11 cellular contexts compared by ENCODE assay signal in the genomic region with DNA sequence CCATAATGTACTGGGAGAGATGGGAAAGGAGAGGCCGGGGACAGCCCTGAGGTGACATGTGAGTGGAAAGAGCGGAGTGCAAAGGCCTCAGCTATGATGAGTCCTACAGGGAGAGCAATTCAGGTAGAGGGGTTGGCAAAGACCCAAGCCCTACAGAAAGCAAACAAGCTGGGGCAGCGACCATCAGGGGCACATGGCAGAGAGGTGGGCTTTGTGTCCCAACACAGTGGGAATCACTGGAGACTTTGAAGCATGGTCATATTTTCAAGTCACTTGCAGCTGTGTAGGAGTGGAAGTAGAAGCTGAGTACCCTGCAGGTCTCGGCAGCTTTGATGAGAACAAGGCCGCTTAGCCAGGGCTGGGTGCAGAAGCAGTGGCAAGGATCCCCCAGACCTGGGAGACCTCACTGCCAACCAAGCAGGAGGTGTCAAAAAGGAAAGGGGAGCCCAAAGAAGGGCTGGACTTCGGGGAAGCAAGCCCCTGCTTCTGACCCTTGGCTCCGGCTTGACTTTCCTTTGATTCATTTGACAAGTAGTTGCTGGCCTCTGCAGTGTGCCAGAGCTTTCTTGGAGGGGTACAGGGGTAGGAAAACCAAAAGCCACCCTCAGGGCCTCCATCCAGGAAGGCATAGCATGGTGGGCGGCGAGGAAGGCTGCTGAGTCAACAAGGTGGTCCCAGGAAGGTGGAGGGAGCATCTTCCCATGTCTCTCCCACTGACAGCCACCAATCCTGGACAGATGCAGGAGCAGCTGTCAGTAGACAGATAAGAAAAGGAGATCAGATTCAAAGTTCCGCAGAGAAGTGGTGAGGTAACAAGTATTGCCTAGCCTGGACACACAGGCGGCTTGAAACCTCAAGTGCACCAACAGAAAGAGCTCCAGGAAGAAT. TPM values are rescaled to one million over a fixed set of nuclear protein-coding genes. Genes with fewer than 3 reads are reported as not detected.
DNase-seq lines count a peak whose midpoint lies in the region; ATAC-seq, FAIRE-seq and TF ChIP-seq lines count a peak whose summit lies in the region.
"Had no signal": no experiment of that assay in that cellular context is flagged by ENCODE, and none has a peak within 500 bp of the region (broad histone marks: within the 10 kb centered on the region; RNA-seq: fewer than 3 reads in every experiment).

No MANE protein-coding gene starts in this region.

- ATAC-seq in activated B cell treated with CpG ODN at 0.5 μM for 24 hours (ENCODE audit: low read depth) (no peak), HG03439 (IDR thresholded peaks at IDR 0.05; ENCODE audit: unreplicated experiment) (no peak)

- no peaks in the 10 kb centered on the region for H3K27me3 ChIP-seq in Caco-2 (replicated peaks; ENCODE audit: control insufficient read depth, insufficient read depth, low read length)
- no peaks in the 10 kb centered on the region for H3K27me3 ChIP-seq in CD4-positive, alpha-beta memory T cell (ENCODE audit: insufficient read depth, low read length)
- H3K27me3 ChIP-seq: ascending aorta had no signal

- no peak overlapping the region for H3K27ac ChIP-seq in CD4-positive, alpha-beta memory T cell (ENCODE audit: low read depth, low read length)
- H3K27ac ChIP-seq: ascending aorta had no signal

- peaks cover 12% of the 10 kb centered on the region for H3K4me1 Mint-ChIP-seq in Caco-2 (ENCODE audit: low read depth, unreplicated experiment)
- H3K4me1 Mint-ChIP-seq in activated B cell treated with CpG ODN at 0.5 μM for 24 hours = peaks cover 70% of the 10 kb centered on the region
- H3K4me1 Mint-ChIP-seq in neural crest cell = peaks cover 23% of the 10 kb centered on the region
- peaks cover 13 to 39% (median 26%) of the 10 kb centered on the region in 4 donors for H3K4me1 Mint-ChIP-seq in CD4-positive, alpha-beta memory T cell

- H3K4me1 ChIP-seq in Caco-2 = peaks cover 13% of the 10 kb centered on the region
- H3K4me1 ChIP-seq in CD4-positive, alpha-beta memory T cell (ENCODE audit: insufficient read depth, low read length) = peaks cover 20% of the 10 kb centered on the region

- peak; percentile 60 for FAIRE-seq in GM12891 (lab: Jason Lieb, UNC)

- H3K4me3 ChIP-seq in Caco-2 (ENCODE audit: low read depth, low read length) = no peak overlapping the region
- H3K4me3 ChIP-seq in CD4-positive, alpha-beta memory T cell (ENCODE audit: low read length in 2 of 2) = no peak overlapping the region
- H3K4me3 ChIP-seq: ascending aorta had no signal

- no peak for DNase-seq in Caco-2
- DNase-seq in GM12891 (ENCODE audit: insufficient read length, low spot score) = no peak
- DNase-seq in activated B cell treated with CpG ODN at 0.5 μM for 24 hours = no peak
- DNase-seq in neural crest cell (ENCODE audit: low read depth, low spot score) = no peak
- no peak for DNase-seq in CD4-positive, alpha-beta memory T cell
- DNase-seq in SHP77 (lab: John Stamatoyannopoulos, UW) = no peak
- DNase-seq: DMS153, NCI-H187 treated with DMSO at 0.1 percent for 48 hours had no signal

- H3K36me3 Mint-ChIP-seq in Caco-2 (ENCODE audit: insufficient read depth, unreplicated experiment) = peaks cover 67% of the 10 kb centered on the region
- H3K36me3 Mint-ChIP-seq in activated B cell treated with CpG ODN at 0.5 μM for 24 hours (ENCODE audit: low read depth) = peaks cover 23% of the 10 kb centered on the region
- peaks cover 2% of the 10 kb centered on the region for H3K36me3 Mint-ChIP-seq in neural crest cell (ENCODE audit: low read depth)
- H3K36me3 Mint-ChIP-seq in CD4-positive, alpha-beta memory T cell = peaks cover 4 to 7% of the 10 kb centered on the region in 2 donors

- no peaks in the 10 kb centered on the region for H3K9me3 Mint-ChIP-seq in Caco-2 (ENCODE audit: unreplicated experiment)
- no peaks in the 10 kb centered on the region for H3K9me3 Mint-ChIP-seq in activated B cell treated with CpG ODN at 0.5 μM for 24 hours
- no peaks in the 10 kb centered on the region for H3K9me3 Mint-ChIP-seq in neural crest cell
- peaks cover 0 to 1% (median 0%) of the 10 kb centered on the region in 8 donors for H3K9me3 Mint-ChIP-seq in CD4-positive, alpha-beta memory T cell

- intact Hi-C loops in Caco-2 (cut with micrococcal nuclease; ENCODE audit: unreplicated experiment) = no loop called here
- intact Hi-C loops in activated B cell treated with CpG ODN at 0.5 μM for 24 hours (cut with micrococcal nuclease) = loop anchor here (1.0 kb wide), 1 partner anchor 8 kb away; no protein-coding TSS in a partner anchor
- intact Hi-C loops in CD4-positive, alpha-beta memory T cell (cut with micrococcal nuclease) = no loop called here

- H3K27me3 Mint-ChIP-seq in Caco-2 (ENCODE audit: insufficient read depth, unreplicated experiment) (peaks cover 3% of the 10 kb centered on the region), activated B cell treated with CpG ODN at 0.5 μM for 24 hours (no peaks in the 10 kb centered on the region), neural crest cell (ENCODE audit: low read depth) (peaks cover 31% of the 10 kb centered on the region)
- H3K27me3 Mint-ChIP-seq in CD4-positive, alpha-beta memory T cell = no peaks in the 10 kb centered on the region

- H3K9me3 ChIP-seq in Caco-2 = no peaks in the 10 kb centered on the region
- H3K9me3 ChIP-seq in CD4-positive, alpha-beta memory T cell (ENCODE audit: control insufficient read depth in 1 of 2, low read length in 2 of 2) = no peaks in the 10 kb centered on the region
- H3K9me3 ChIP-seq: ascending aorta had no signal

- POLR2A ChIA-PET in Caco-2 (lab: Charles Lee) = interaction anchor here (0.5 kb wide), 1 partner anchor 932 kb away, joined by 3 read pairs; a partner anchor contains a TSS
- POLR2A ChIA-PET in activated B cell treated with CpG ODN at 0.5 μM for 24 hours (lab: Charles Lee) = interaction anchor here (0.6 to 6.0 kb wide), 10 partner anchors 7 to 305 kb away, joined by 3 to 55 read pairs (median 4); a partner anchor contains a TSS
- POLR2A ChIA-PET in CD4-positive, alpha-beta memory T cell (lab: Charles Lee; ENCODE audit: partially characterized antibody) = interaction anchor here (0.7 to 8.1 kb wide), 8 partner anchors 8 to 493 kb away, joined by 3 to 119 read pairs (median 5); a partner anchor contains a TSS

- TF ChIP-seq CTCF in Caco-2 (IDR thresholded peaks at IDR 0.05; ENCODE audit: insufficient read depth in 1 of 2, low read depth in 1 of 2, low read length in 1 of 2, severe bottlenecking in 1 of 2, unreplicated experiment in 1 of 2) (no peak), activated B cell treated with CpG ODN at 0.5 μM for 24 hours (IDR thresholded peaks at IDR 0.05) (no peak), neural crest cell (conservative IDR thresholded peaks at IDR 0.05) (no peak)

- CTCF ChIA-PET in Caco-2 (lab: Charles Lee) (no interaction called here), activated B cell treated with CpG ODN at 0.5 μM for 24 hours (lab: Charles Lee) (no interaction called here)
- CTCF ChIA-PET in CD4-positive, alpha-beta memory T cell (lab: Charles Lee; ENCODE audit: partially characterized antibody) = interaction anchor here (0.5 to 1.1 kb wide), 3 partner anchors 14 to 854 kb away, joined by 3 read pairs; no protein-coding TSS in a partner anchor

- H3K27ac Mint-ChIP-seq in Caco-2 (ENCODE audit: unreplicated experiment) (peak overlapping the region; percentile 37), activated B cell treated with CpG ODN at 0.5 μM for 24 hours (peak overlapping the region; percentile 66), neural crest cell (ENCODE audit: unreplicated experiment) (no peak overlapping the region)
- peak overlapping the region in 1 of 7 donors; percentile 72 for H3K27ac Mint-ChIP-seq in CD4-positive, alpha-beta memory T cell

- no TSS peak for BruUV-seq in Caco-2 (replicated peaks; lab: Mats Ljungman, UMichigan)

- H3K36me3 ChIP-seq in Caco-2 (ENCODE audit: control insufficient read depth, insufficient read depth, low read length) = no peaks in the 10 kb centered on the region
- H3K36me3 ChIP-seq in CD4-positive, alpha-beta memory T cell (ENCODE audit: insufficient read depth, low read length) = no peaks in the 10 kb centered on the region

- no peak; the same call in 1 of the 2 replicates for TF ChIP-seq POLR2A in GM12891 (IDR thresholded peaks at IDR 0.05; ENCODE audit: low read depth, low read length)

- H3K4me3 Mint-ChIP-seq in Caco-2 (ENCODE audit: unreplicated experiment) (peak overlapping the region; percentile 56), activated B cell treated with CpG ODN at 0.5 μM for 24 hours (no peak overlapping the region), neural crest cell (peak overlapping the region; percentile 24)
- peak overlapping the region in 1 of 8 donors; percentile 36 for H3K4me3 Mint-ChIP-seq in CD4-positive, alpha-beta memory T cell

TF ChIP-seq in GM12891, 5 proteins besides CTCF, POLR2A, EP300 and RAD21 (continues in another document):
- TF ChIP-seq POU2F2 (IDR thresholded peaks at IDR 0.05; ENCODE audit: low read depth, low read length) = peak; percentile 53

RNA-seq across cellular contexts. Expression of a gene that starts 1.9 kb away (rescaled TPM):
- not detected in 2 replicates for total RNA-seq in Caco-2 (2022)
- not detected for polyA plus RNA-seq in GM12891 (2012; ENCODE audit: low read depth, missing spikeins)
- 1.1 and 1.2 TPM in 2 replicates for total RNA-seq in activated B cell treated with CpG ODN at 0.5 μM for 24 hours
- 1.8 and 2.4 TPM in 2 replicates for total RNA-seq in neural crest cell
- total RNA-seq in CD4-positive, alpha-beta memory T cell = 1 to 10 TPM; 1.1 to 1.5 TPM
- not detected for polyA plus RNA-seq in CD4-positive, alpha-beta memory T cell
- total RNA-seq: ascending aorta had no signal
- polyA plus RNA-seq: neural cell had no signal

RNA-seq across cellular contexts. Expression of a gene that starts 15.0 kb away (rescaled TPM):
- 18.3 and 19.5 TPM in 2 replicates for total RNA-seq in Caco-2 (2022)
- polyA plus RNA-seq in GM12891 (2012; ENCODE audit: low read depth, missing spikeins) = 13.2 TPM
- total RNA-seq in activated B cell treated with CpG ODN at 0.5 μM for 24 hours = 53.0 and 69.7 TPM in 2 replicates
- total RNA-seq in neural crest cell = 21.5 and 26.0 TPM in 2 replicates
- total RNA-seq in CD4-positive, alpha-beta memory T cell = 10 to 100 TPM; 64.8 to 67.2 TPM
- polyA plus RNA-seq in CD4-positive, alpha-beta memory T cell = 10 to 100 TPM in 1 of 2 donors, 1 to 10 TPM in 1; 8.0 to 18.2 TPM

RNA-seq across cellular contexts. Expression of a gene that starts 22.8 kb away (rescaled TPM):
- total RNA-seq in Caco-2 (2022) = 83.2 and 85.5 TPM in 2 replicates
- polyA plus RNA-seq in GM12891 (2012; ENCODE audit: low read depth, missing spikeins) = 92.7 TPM
- 198 and 210 TPM in 2 replicates for total RNA-seq in activated B cell treated with CpG ODN at 0.5 μM for 24 hours
- total RNA-seq in neural crest cell = 74.1 and 74.6 TPM in 2 replicates
- total RNA-seq in CD4-positive, alpha-beta memory T cell = 100 to 1,000 TPM; 157 to 166 TPM
- 100 to 1,000 TPM; 177 to 250 TPM for polyA plus RNA-seq in CD4-positive, alpha-beta memory T cell

RNA-seq across cellular contexts. Expression of a gene that starts 36.8 kb away (rescaled TPM):
- total RNA-seq in Caco-2 (2022) (0.54 TPM in 1 of 2 replicates, not detected in the other), activated B cell treated with CpG ODN at 0.5 μM for 24 hours (17.4 and 21.7 TPM in 2 replicates), neural crest cell (70.5 and 72.6 TPM in 2 replicates)
- polyA plus RNA-seq in GM12891 (2012; ENCODE audit: low read depth, missing spikeins) = 0.71 TPM
- 1 to 10 TPM; 7.8 TPM for total RNA-seq in CD4-positive, alpha-beta memory T cell
- 1 to 10 TPM in 1 of 2 donors, under 1 TPM in 1; 0.20 to 2.3 TPM for polyA plus RNA-seq in CD4-positive, alpha-beta memory T cell

RNA-seq across cellular contexts. Expression of a gene that starts 56.0 kb away (rescaled TPM):
- total RNA-seq in Caco-2 (2022) = 130 and 140 TPM in 2 replicates
- 117 TPM for polyA plus RNA-seq in GM12891 (2012; ENCODE audit: low read depth, missing spikeins)
- total RNA-seq in activated B cell treated with CpG ODN at 0.5 μM for 24 hours = 146 and 147 TPM in 2 replicates
- 159 and 167 TPM in 2 replicates for total RNA-seq in neural crest cell
- total RNA-seq in CD4-positive, alpha-beta memory T cell = 10 to 100 TPM; 48.7 to 61.0 TPM
- polyA plus RNA-seq in CD4-positive, alpha-beta memory T cell = 10 to 100 TPM; 89.4 to 94.4 TPM
